In the genomic region with DNA sequence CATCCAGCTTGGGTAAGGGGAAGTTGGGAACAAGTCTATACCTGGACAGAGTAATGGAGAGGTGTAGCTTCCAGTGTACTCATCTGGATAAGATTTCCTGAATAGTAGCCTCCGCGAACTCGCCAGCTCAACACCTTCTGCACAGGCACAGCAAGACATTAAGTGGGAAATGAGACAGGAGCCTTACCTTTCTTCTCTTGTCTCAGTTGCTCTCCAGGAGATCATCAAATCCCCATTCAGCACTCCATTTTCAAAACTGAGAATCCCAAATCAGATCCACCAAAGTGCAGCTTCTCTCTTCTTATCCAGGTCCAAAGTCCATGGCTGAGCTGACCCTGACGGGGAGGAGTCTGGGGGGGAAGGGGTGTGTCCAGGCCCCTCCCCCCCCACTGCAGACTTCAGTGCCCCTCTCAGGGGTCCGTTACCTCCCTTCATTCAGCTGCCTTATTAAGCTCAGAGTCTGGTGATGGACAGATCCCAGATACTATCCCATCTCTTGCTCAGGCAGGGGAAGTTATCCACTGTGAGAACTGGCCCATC, we compare ENCODE assay signal across 8 cellular contexts. TPM values are rescaled to one million over a fixed set of nuclear protein-coding genes. Genes with fewer than 3 reads are reported as not detected.
DNase-seq lines count a peak whose midpoint lies in the region; ATAC-seq and TF ChIP-seq lines count a peak whose summit lies in the region.

No MANE protein-coding gene starts in this region.

- TF ChIP-seq POLR2A in adrenal gland (IDR thresholded peaks at IDR 0.05): no peak

- no peak for ATAC-seq in HG03571 (IDR thresholded peaks at IDR 0.05; ENCODE audit: unreplicated experiment)

- intact Hi-C loops in adrenal gland (cut with DNase I): no loop called here

- peak overlapping the region; percentile 77 for H3K4me3 Mint-ChIP-seq in activated naive CD4-positive, alpha-beta T cell treated with anti-CD3 and anti-CD28 coated beads, Interleukin-2, amount 10 ng/mL, durations not matched to agents 7 days and 5 days
- peak overlapping the region; percentile 97 for H3K4me3 Mint-ChIP-seq in type B pancreatic cell

- H3K27ac ChIP-seq in adrenal gland (peak overlapping the region in 3 of 5 donors; percentile 42 to 99 (median 98)), mesenchymal stem cell (ENCODE audit: low read length, poor library complexity, severe bottlenecking) (no peak overlapping the region)

- peak overlapping the region in 1 of 2 experiments; percentile 87 for H3K23ac ChIP-seq in mesenchymal stem cell (ENCODE audit: low read length in 2 of 2)

- H3K27me3 ChIP-seq in adrenal gland (no peaks in the 10 kb centered on the region), mesenchymal stem cell (ENCODE audit: control insufficient read depth in 1 of 2, insufficient read depth in 1 of 2, low read length in 2 of 2) (no peaks in the 10 kb centered on the region)

- no peak overlapping the region for H2BK120ac ChIP-seq in mesenchymal stem cell (ENCODE audit: low read depth, low read length)

- peaks cover 4% of the 10 kb centered on the region for H3K27me3 Mint-ChIP-seq in activated naive CD4-positive, alpha-beta T cell treated with anti-CD3 and anti-CD28 coated beads, Interleukin-2, amount 10 ng/mL, durations not matched to agents 7 days and 5 days
- no peaks in the 10 kb centered on the region for H3K27me3 Mint-ChIP-seq in type B pancreatic cell

- peak overlapping the region; percentile 41 for H3K4me2 ChIP-seq in mesenchymal stem cell (ENCODE audit: low read length, poor library complexity, severe bottlenecking)

- TF ChIP-seq CTCF in adrenal gland (IDR thresholded peaks at IDR 0.05): no peak
- TF ChIP-seq CTCF in type B pancreatic cell (conservative IDR thresholded peaks at IDR 0.05): no peak

- H2AK5ac ChIP-seq in mesenchymal stem cell (ENCODE audit: low read length, severe bottlenecking): peak overlapping the region; percentile 68

- CTCF ChIA-PET in activated naive CD4-positive, alpha-beta T cell treated with anti-CD3 and anti-CD28 coated beads, Interleukin-2, amount 10 ng/mL, durations not matched to agents 7 days and 5 days (lab: Charles Lee): interaction anchor here (0.8 to 1.8 kb wide), 3 partner anchors 9 to 55 kb away, joined by 3 to 11 read pairs (median 3); no protein-coding TSS in a partner anchor

- H3K9me3 Mint-ChIP-seq in activated naive CD4-positive, alpha-beta T cell treated with anti-CD3 and anti-CD28 coated beads, Interleukin-2, amount 10 ng/mL, durations not matched to agents 7 days and 5 days: no peaks in the 10 kb centered on the region
- H3K9me3 Mint-ChIP-seq in type B pancreatic cell: no peaks in the 10 kb centered on the region

- H3K4me1 ChIP-seq in adrenal gland (replicated peaks in 1 of 2) (peaks cover 31 to 56% of the 10 kb centered on the region in 2 donors), mesenchymal stem cell (ENCODE audit: control insufficient read depth, insufficient read depth, low read depth, low read length) (peaks cover 32% of the 10 kb centered on the region)

- no peak overlapping the region for H2BK15ac ChIP-seq in mesenchymal stem cell (ENCODE audit: low read depth, poor library complexity, severe bottlenecking)

- H3K9me3 ChIP-seq in adrenal gland (replicated peaks in 1 of 3) (no peaks in the 10 kb centered on the region), mesenchymal stem cell (ENCODE audit: control insufficient read depth, low read length) (no peaks in the 10 kb centered on the region)

- 66 to 82% (median 80%) methylated on average over 5 of the region's 5 CpGs for WGBS in adrenal gland, 4 donors
- WGBS in mesenchymal stem cell: 85% methylated on average over 5 of the region's 5 CpGs

- peak; percentile 35 for DNase-seq in activated naive CD4-positive, alpha-beta T cell treated with anti-CD3 and anti-CD28 coated beads, Interleukin-2, amount 10 ng/mL, durations not matched to agents 7 days and 5 days
- DNase-seq in activated naive CD4-positive, alpha-beta T cell treated with Interleukin-2 at 50 U/mL for 16 hours: no peak
- DNase-seq in adrenal gland: peak in 3 of 7 donors; percentile 15 to 42 (median 23)
- no peak for DNase-seq in mesenchymal stem cell
- no peak for DNase-seq in type B pancreatic cell (ENCODE audit: extremely low spot score, unreplicated experiment)
- no peak for DNase-seq in epidermal melanocyte (ENCODE audit: insufficient read length, low spot score)
- no peak for DNase-seq in medulla oblongata (ENCODE audit: extremely low spot score)

- H3K4ac ChIP-seq in mesenchymal stem cell (ENCODE audit: low read depth in 1 of 2, low read length in 2 of 2): peak overlapping the region; percentile 29 to 60

- H4K91ac ChIP-seq in mesenchymal stem cell (ENCODE audit: low read length): no peak overlapping the region

- no peak overlapping the region for H2BK12ac ChIP-seq in mesenchymal stem cell (ENCODE audit: low read length in 2 of 2)

- no peak overlapping the region for H4K8ac ChIP-seq in mesenchymal stem cell (ENCODE audit: low read length)

- H2AFZ ChIP-seq in mesenchymal stem cell (ENCODE audit: low read depth, low read length): no peak overlapping the region

- peaks cover 73% of the 10 kb centered on the region for H3K4me1 Mint-ChIP-seq in activated naive CD4-positive, alpha-beta T cell treated with anti-CD3 and anti-CD28 coated beads, Interleukin-2, amount 10 ng/mL, durations not matched to agents 7 days and 5 days
- H3K4me1 Mint-ChIP-seq in type B pancreatic cell (ENCODE audit: unreplicated experiment): peaks cover 67% of the 10 kb centered on the region

- H2BK5ac ChIP-seq in mesenchymal stem cell (ENCODE audit: low read depth, low read length, poor library complexity, severe bottlenecking): no peak overlapping the region

- peaks cover 44% of the 10 kb centered on the region for H3K36me3 Mint-ChIP-seq in activated naive CD4-positive, alpha-beta T cell treated with anti-CD3 and anti-CD28 coated beads, Interleukin-2, amount 10 ng/mL, durations not matched to agents 7 days and 5 days
- H3K36me3 Mint-ChIP-seq in type B pancreatic cell: peaks cover 6% of the 10 kb centered on the region

- H3K4me3 ChIP-seq in adrenal gland (peak overlapping the region in 1 of 4 donors; percentile 66), mesenchymal stem cell (ENCODE audit: insufficient read depth in 1 of 2, low read depth in 1 of 2, low read length in 2 of 2) (peak overlapping the region in 1 of 2 experiments; percentile 94)

- H3K9ac ChIP-seq in mesenchymal stem cell (ENCODE audit: low read length): peak overlapping the region; percentile 94

- no peaks in the 10 kb centered on the region for H3K36me3 ChIP-seq in adrenal gland (replicated peaks in 1 of 2)
- peaks cover 22 to 24% of the 10 kb centered on the region in 2 experiments for H3K36me3 ChIP-seq in mesenchymal stem cell (ENCODE audit: control insufficient read depth in 1 of 2, insufficient read depth in 2 of 2, low read depth in 1 of 2, low read length in 2 of 2)

- H3K79me1 ChIP-seq in mesenchymal stem cell (replicated peaks; ENCODE audit: low read length, poor library complexity, severe bottlenecking): peaks cover 28% of the 10 kb centered on the region

- peak overlapping the region; percentile 100 for H3K27ac Mint-ChIP-seq in activated naive CD4-positive, alpha-beta T cell treated with anti-CD3 and anti-CD28 coated beads, Interleukin-2, amount 10 ng/mL, durations not matched to agents 7 days and 5 days
- peak overlapping the region; percentile 95 for H3K27ac Mint-ChIP-seq in type B pancreatic cell

- no peak overlapping the region for H3K14ac ChIP-seq in mesenchymal stem cell (ENCODE audit: low read length in 2 of 2)

- H3K18ac ChIP-seq in mesenchymal stem cell (ENCODE audit: low read depth in 1 of 2, low read length in 2 of 2): no peak overlapping the region

RNA-seq across cellular contexts. Expression of a gene that starts 5.9 kb away (rescaled TPM):
- total RNA-seq in adrenal gland: 100 to 1,000 TPM; 117 to 224 (median 152) TPM
- 100 to 1,000 TPM in 1 of 3 donors, 10 to 100 TPM in 2; 46.8 to 144 (median 62.7) TPM for polyA plus RNA-seq in adrenal gland
- 103 TPM for polyA plus RNA-seq in mesenchymal stem cell (2013, experiment 1 of 2)
- 105 TPM for polyA plus RNA-seq in mesenchymal stem cell (2013, experiment 2 of 2)
- 74.8 and 93.4 TPM in 2 replicates for total RNA-seq in type B pancreatic cell (ENCODE audit: low replicate concordance)

RNA-seq across cellular contexts. Expression of a gene that starts 52.5 kb away (rescaled TPM):
- total RNA-seq in adrenal gland (10 to 100 TPM in 7 of 8 donors, 1 to 10 TPM in 1; 8.5 to 23.6 (median 14.8) TPM), type B pancreatic cell (ENCODE audit: low replicate concordance) (45.6 and 49.8 TPM in 2 replicates)
- 10 to 100 TPM; 17.5 to 39.7 (median 25.1) TPM for polyA plus RNA-seq in adrenal gland
- 11.2 TPM for polyA plus RNA-seq in mesenchymal stem cell (2013, experiment 1 of 2)
- 10.5 TPM for polyA plus RNA-seq in mesenchymal stem cell (2013, experiment 2 of 2)
